In genomic region chr4:149999485-150000074, GRCh38 we compare ENCODE assay signal across 8 cellular contexts.
DNase-seq lines count a peak whose midpoint lies in the region; FAIRE-seq and TF ChIP-seq lines count a peak whose summit lies in the region.

No MANE protein-coding gene starts in this region.

- TF ChIP-seq CTCF in CD14-positive monocyte (IDR thresholded peaks at IDR 0.05) (peak; percentile 61), astrocyte of the spinal cord (IDR thresholded peaks at IDR 0.05; ENCODE audit: low read depth, low read length) (peak; percentile 83), thyroid gland (IDR thresholded peaks at IDR 0.05) (peak; percentile 30 to 74 (median 64))

- no peaks in the 10 kb centered on the region for H3K36me3 Mint-ChIP-seq in CD14-positive monocyte

- no peaks in the 10 kb centered on the region for H3K27me3 ChIP-seq in GM23248 (replicated peaks; ENCODE audit: insufficient read depth)
- H3K27me3 ChIP-seq in thyroid gland = no peaks in the 10 kb centered on the region

- no peak overlapping the region for H3K27ac Mint-ChIP-seq in CD14-positive monocyte

- intact Hi-C loops in CD14-positive monocyte (cut with micrococcal nuclease) = loop anchor here (10.0 kb wide), 3 partner anchors 205 to 865 kb away; no protein-coding TSS in a partner anchor
- intact Hi-C loops in thyroid gland (cut with DNase I) = no loop called here

- no peaks in the 10 kb centered on the region for H4K20me1 ChIP-seq in GM23248 (ENCODE audit: insufficient read depth)

- TF ChIP-seq POLR2A in thyroid gland (IDR thresholded peaks at IDR 0.05) = no peak

- peak; percentile 94 for FAIRE-seq in islet of Langerhans (lab: Jason Lieb, UNC)

- in situ Hi-C loops in GM23248 (cut with MboI) = loop anchor here (10.0 to 25.0 kb wide), 3 partner anchors 215 to 865 kb away; partner anchors contain the start of gene MAB21L2
- in situ Hi-C loops in astrocyte of the spinal cord (cut with HindIII; ENCODE audit: low sequenced_read_pairs) = no loop called here

- no peak overlapping the region for H3K4me3 ChIP-seq in GM23248
- no peak overlapping the region for H3K4me3 ChIP-seq in astrocyte of the spinal cord (ENCODE audit: low read depth, low read length)
- H3K4me3 ChIP-seq in thyroid gland (replicated peaks in 1 of 3) = no peak overlapping the region

- H3K4me1 Mint-ChIP-seq in CD14-positive monocyte = no peaks in the 10 kb centered on the region

- H3K9me3 Mint-ChIP-seq in CD14-positive monocyte = no peaks in the 10 kb centered on the region

- DNase-seq in CD14-positive monocyte (ENCODE audit: low spot score) (no peak), GM23248 (peak; percentile 88), NCI-H226 (peak; percentile 29), astrocyte of the spinal cord (ENCODE audit: low read depth, low spot score) (peak; percentile 81), thyroid gland (peak; percentile 16 to 24), NCI-H510A (lab: John Stamatoyannopoulos, UW) (no peak), DMS79 treated with DMSO at 0.1 percent for 48 hours (lab: John Stamatoyannopoulos, UW) (no peak)

- H3K36me3 ChIP-seq in GM23248 (ENCODE audit: low read depth) (no peaks in the 10 kb centered on the region), thyroid gland (no peaks in the 10 kb centered on the region)

- H3F3A ChIP-seq in GM23248 (ENCODE audit: insufficient read depth) = peaks cover 15% of the 10 kb centered on the region; the same call in 1 of the 2 replicates

- H3K9me3 ChIP-seq in GM23248 (ENCODE audit: low read depth) (no peaks in the 10 kb centered on the region), thyroid gland (no peaks in the 10 kb centered on the region)

- no peak overlapping the region for H3K4me3 Mint-ChIP-seq in CD14-positive monocyte

- WGBS in GM23248 (ENCODE audit: low coverage in 1 of 2, low lambda C conversion rate in 2 of 2, missing lambda C conversion rate in 2 of 2), 2 experiments = 5 to 10% methylated on average over 3 of the region's 3 CpGs
- 17 to 22% methylated on average over 3 of the region's 3 CpGs for WGBS in thyroid gland, 2 donors

- peaks cover 0 to 1% (median 0%) of the 10 kb centered on the region in 3 donors for H3K27me3 Mint-ChIP-seq in CD14-positive monocyte (ENCODE audit: low read depth in 3 of 3)

- no peaks in the 10 kb centered on the region for H3K79me2 ChIP-seq in GM23248 (ENCODE audit: insufficient read depth)

- H3K27ac ChIP-seq in GM23248 (no peak overlapping the region), thyroid gland (no peak overlapping the region)

- H3K4me1 ChIP-seq in GM23248 (ENCODE audit: insufficient read depth) (peaks cover 28% of the 10 kb centered on the region), thyroid gland (peaks cover 20 to 32% of the 10 kb centered on the region in 2 donors)

- H3K9ac ChIP-seq in GM23248 = no peak overlapping the region

- no peak overlapping the region for H3K4me2 ChIP-seq in GM23248 (ENCODE audit: unreplicated experiment)

- no peaks in the 10 kb centered on the region for H3K9me2 ChIP-seq in GM23248 (ENCODE audit: insufficient read depth)

- no peak overlapping the region for H2AFZ ChIP-seq in GM23248

Comparison
In these comparisons a context has a peak if more than half of its experiments do, and no peak if none do; other contexts are left out.
1. DNase-seq: peak in GM23248 (single experiment), NCI-H226 (single experiment), astrocyte of the spinal cord (single experiment) and thyroid gland (2 of 2); none in CD14-positive monocyte (single experiment), NCI-H510A (single experiment) and DMS79 treated with DMSO at 0.1 percent for 48 hours (single experiment).
2. Peak in every context shown above with its lines, with median percentiles within 50 percentile points of each other: CTCF ChIP-seq.